ENCODE assay signal across 20 cellular contexts in the genomic region with DNA sequence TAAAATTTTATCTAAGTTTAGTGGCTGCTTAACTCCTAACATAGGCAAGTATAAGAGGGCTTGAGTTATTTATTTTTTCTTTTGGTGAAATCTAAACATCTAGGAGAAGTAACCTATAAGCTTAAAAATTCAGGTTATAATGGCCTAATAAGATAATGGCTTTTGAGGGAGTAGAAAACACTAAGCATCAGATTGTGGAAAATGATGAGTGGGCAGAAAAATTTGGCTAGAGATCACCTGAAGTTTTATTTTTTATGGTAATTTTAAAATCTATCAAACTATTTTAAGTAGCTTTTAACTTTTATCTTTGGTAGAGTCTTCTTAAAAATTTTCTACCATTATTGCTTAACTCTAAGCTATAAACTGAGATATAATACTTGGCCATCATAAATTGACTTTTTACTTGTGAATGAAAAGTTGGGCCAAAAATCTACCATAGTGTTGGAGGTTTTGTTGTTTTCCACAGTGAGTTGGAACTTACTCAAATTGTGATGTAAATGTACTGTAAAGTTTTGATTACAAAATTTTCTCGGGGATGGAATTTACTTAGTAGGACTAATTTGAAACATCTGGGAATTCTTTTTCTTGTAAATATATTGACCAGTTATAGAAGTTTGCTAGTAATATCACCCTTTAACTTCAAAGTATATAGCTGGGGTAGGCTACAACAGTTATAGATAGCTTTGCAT.
DNase-seq lines count a peak whose midpoint lies in the region; ATAC-seq and TF ChIP-seq lines count a peak whose summit lies in the region.
"Had no signal": no experiment of that assay in that cellular context is flagged by ENCODE, and none has a peak within 500 bp of the region (broad histone marks: within the 10 kb centered on the region; RNA-seq: fewer than 3 reads in every experiment).

No MANE protein-coding gene starts in this region.

- POLR2A ChIA-PET in T-cell (lab: Charles Lee): interaction anchor here (0.6 to 1.0 kb wide), 6 partner anchors 12 to 1783 kb away, joined by 3 to 5 read pairs (median 4); no protein-coding TSS in a partner anchor

- peaks cover 49% of the 10 kb centered on the region for H3K4me1 Mint-ChIP-seq in activated T-cell treated with anti-CD3 and anti-CD28 coated beads, Interleukin-2, amount 50 U/mL, for 72 hours (ENCODE audit: low read depth)
- peaks cover 63 to 74% (median 68%) of the 10 kb centered on the region in 3 donors for H3K4me1 Mint-ChIP-seq in T-cell

- WGBS in psoas muscle, 3 donors: 47 to 61% (median 48%) methylated on average over 1 of the region's 1 CpG

- no peaks in the 10 kb centered on the region for H3K27me3 Mint-ChIP-seq in activated T-cell treated with anti-CD3 and anti-CD28 coated beads, Interleukin-2, amount 50 U/mL, for 72 hours (ENCODE audit: low read depth)
- H3K27me3 Mint-ChIP-seq in T-cell: no peaks in the 10 kb centered on the region
- H3K27me3 Mint-ChIP-seq: CD4-positive, alpha-beta memory T cell had no signal

- DNase-seq in activated T-cell treated with anti-CD3 and anti-CD28 coated beads, Interleukin-2, amount 50 U/mL, for 72 hours: no peak
- no peak for DNase-seq in activated T-cell treated with anti-CD3 and anti-CD28 coated beads, Interleukin-2, amount 50 U/mL, for 1 hour
- DNase-seq in T-cell: no peak
- DNase-seq in fibroblast of gingiva (ENCODE audit: low read depth): peak; percentile 68
- no peak for DNase-seq in psoas muscle
- no peak for DNase-seq in activated CD4-positive, alpha-beta T cell treated with anti-CD3 and anti-CD28 coated beads, Interleukin-2, amount 50 U/mL, for 4 hours
- DNase-seq: BE2C; CD4-positive, alpha-beta memory T cell; DMS153; GOT3; HFFc6; Karpas-422; MG63; NCI-H1092; NCI-H2081; SJCRH30 had no signal

- H3K4me3 Mint-ChIP-seq in activated T-cell treated with anti-CD3 and anti-CD28 coated beads, Interleukin-2, amount 50 U/mL, for 72 hours: no peak overlapping the region
- no peak overlapping the region for H3K4me3 Mint-ChIP-seq in T-cell
- H3K4me3 Mint-ChIP-seq: CD4-positive, alpha-beta memory T cell; HFFc6 had no signal

- H3K36me3 Mint-ChIP-seq in activated T-cell treated with anti-CD3 and anti-CD28 coated beads, Interleukin-2, amount 50 U/mL, for 72 hours (ENCODE audit: insufficient read depth in 2 of 2): no peaks in the 10 kb centered on the region
- peaks cover 41% of the 10 kb centered on the region for H3K36me3 Mint-ChIP-seq in T-cell

- no peaks in the 10 kb centered on the region for H3K27me3 ChIP-seq in psoas muscle (ENCODE audit: insufficient read depth in 3 of 3, low read length in 2 of 3)
- H3K27me3 ChIP-seq: BE2C, MG63, SJCRH30 had no signal

- TF ChIP-seq CTCF in psoas muscle (IDR thresholded peaks at IDR 0.05): no peak

- H3K27ac ChIP-seq in psoas muscle: peak overlapping the region; percentile 11
- H3K27ac ChIP-seq: 22Rv1, SJCRH30 had no signal

- H3K27ac Mint-ChIP-seq in activated T-cell treated with anti-CD3 and anti-CD28 coated beads, Interleukin-2, amount 50 U/mL, for 72 hours: peak overlapping the region; percentile 63
- H3K27ac Mint-ChIP-seq in T-cell: peak overlapping the region; percentile 2 to 30
- H3K27ac Mint-ChIP-seq: HFFc6 had no signal

- no peaks in the 10 kb centered on the region for H3K9me3 ChIP-seq in psoas muscle
- H3K9me3 ChIP-seq: BE2C, MG63 had no signal

- intact Hi-C loops in psoas muscle (cut with DNase I): no loop called here

- ATAC-seq in activated T-cell treated with anti-CD3 and anti-CD28 coated beads, Interleukin-2, amount 50 U/mL, for 72 hours (replicated peaks in 1 of 2): no peak
- ATAC-seq in T-cell (replicated peaks in 1 of 4) (no peak), psoas muscle (no peak), HG03135 (IDR thresholded peaks at IDR 0.05; ENCODE audit: unreplicated experiment) (no peak), HG02938 (IDR thresholded peaks at IDR 0.05; ENCODE audit: unreplicated experiment) (no peak)
- ATAC-seq: Panc1 had no signal

- CTCF ChIA-PET in T-cell (lab: Charles Lee): interaction anchor here (0.6 to 1.1 kb wide), 3 partner anchors 13 to 57 kb away, joined by 3 to 4 read pairs (median 4); no protein-coding TSS in a partner anchor

- H3K4me3 ChIP-seq in psoas muscle: no peak overlapping the region
- H3K4me3 ChIP-seq: MG63, SJCRH30 had no signal

- H3K36me3 ChIP-seq in psoas muscle (ENCODE audit: insufficient read depth in 1 of 2, low read depth in 1 of 2): no peaks in the 10 kb centered on the region
- H3K36me3 ChIP-seq: BE2C had no signal

- peaks cover 56% of the 10 kb centered on the region for H3K4me1 ChIP-seq in psoas muscle
- H3K4me1 ChIP-seq: BE2C had no signal

- no peaks in the 10 kb centered on the region for H3K9me3 Mint-ChIP-seq in activated T-cell treated with anti-CD3 and anti-CD28 coated beads, Interleukin-2, amount 50 U/mL, for 72 hours
- no peaks in the 10 kb centered on the region for H3K9me3 Mint-ChIP-seq in T-cell
- H3K9me3 Mint-ChIP-seq: CD4-positive, alpha-beta memory T cell; HFFc6 had no signal
